ENCODE assay signal across 10 cellular contexts in genomic region chr11:132300283-132300682, GRCh38.
A peak's percentile ranks its signal among the peaks of the same experiment; 100 is the strongest.
DNase-seq lines count a peak whose midpoint lies in the region; ATAC-seq and TF ChIP-seq lines count a peak whose summit lies in the region.
"Had no signal": no experiment of that assay in that cellular context is flagged by ENCODE, and none has a peak within 500 bp of the region (broad histone marks: within the 10 kb centered on the region; RNA-seq: fewer than 3 reads in every experiment).

No MANE protein-coding gene starts in this region.

- no peaks in the 10 kb centered on the region for H3K36me3 Mint-ChIP-seq in neural crest cell (ENCODE audit: low read depth)
- H3K36me3 Mint-ChIP-seq: mesothelial cell of epicardium had no signal

- WGBS in mesenchymal stem cell = 80% methylated on average over 4 of the region's 5 CpGs
- WGBS in prostate gland = 68% methylated on average over 5 of the region's 5 CpGs
- 57 to 60% methylated on average over 5 of the region's 5 CpGs for WGBS in aorta, 2 donors

- H3K27ac ChIP-seq in mesenchymal stem cell (ENCODE audit: low read length, poor library complexity, severe bottlenecking) (no peak overlapping the region), prostate gland (no peak overlapping the region), aorta (ENCODE audit: low read depth in 1 of 2, low read length in 2 of 2) (no peak overlapping the region)

- no peak overlapping the region for H3K27ac Mint-ChIP-seq in neural crest cell (ENCODE audit: unreplicated experiment)
- H3K27ac Mint-ChIP-seq: activated T-helper 17 cell treated with anti-CD3 and anti-CD28 coated beads, Interleukin-2, amount 50 U/mL, for 72 hours; mesothelial cell of epicardium; T-helper 1 cell treated with Interleukin-12 subunit alpha and Interleukin-12 subunit beta and Interleukin-4 antibody, amounts not matched to agents 30 μg/mL and 1 μg/mL, for 36 hours had no signal

- no peak overlapping the region for H2AK5ac ChIP-seq in mesenchymal stem cell (ENCODE audit: low read length, severe bottlenecking)

- peaks cover 42% of the 10 kb centered on the region for H3K79me1 ChIP-seq in mesenchymal stem cell (replicated peaks; ENCODE audit: low read length, poor library complexity, severe bottlenecking)

- H3K27me3 ChIP-seq in GM06990 (replicated peaks; ENCODE audit: control insufficient read depth, insufficient read depth, low read length) (no peaks in the 10 kb centered on the region), mesenchymal stem cell (ENCODE audit: control insufficient read depth in 1 of 2, insufficient read depth in 1 of 2, low read length in 2 of 2) (no peaks in the 10 kb centered on the region), prostate gland (replicated peaks; ENCODE audit: insufficient read depth) (no peaks in the 10 kb centered on the region), aorta (ENCODE audit: control insufficient read depth in 1 of 2, insufficient read depth in 2 of 2, low read length in 1 of 2) (no peaks in the 10 kb centered on the region)

- H2BK5ac ChIP-seq in mesenchymal stem cell (ENCODE audit: low read depth, low read length, poor library complexity, severe bottlenecking) = no peak overlapping the region

- no peak overlapping the region for H2BK120ac ChIP-seq in mesenchymal stem cell (ENCODE audit: low read depth, low read length)

- H3K36me3 ChIP-seq in GM06990 (ENCODE audit: control insufficient read depth, insufficient read depth, low read length) = no peaks in the 10 kb centered on the region
- peaks cover 0 to 7% of the 10 kb centered on the region in 2 experiments for H3K36me3 ChIP-seq in mesenchymal stem cell (ENCODE audit: control insufficient read depth in 1 of 2, insufficient read depth in 2 of 2, low read depth in 1 of 2, low read length in 2 of 2)
- H3K36me3 ChIP-seq in prostate gland = no peaks in the 10 kb centered on the region
- H3K36me3 ChIP-seq in aorta (ENCODE audit: control insufficient read depth in 1 of 2, insufficient read depth in 2 of 2, low read length in 1 of 2) = no peaks in the 10 kb centered on the region

- H3K4ac ChIP-seq in mesenchymal stem cell (ENCODE audit: low read depth in 1 of 2, low read length in 2 of 2) = no peak overlapping the region

- H3K9me3 ChIP-seq in mesenchymal stem cell (ENCODE audit: control insufficient read depth, low read length) (no peaks in the 10 kb centered on the region), prostate gland (no peaks in the 10 kb centered on the region), aorta (ENCODE audit: control insufficient read depth, low read length) (peaks cover 1% of the 10 kb centered on the region)

- no peak for DNase-seq in GM06990 (ENCODE audit: extremely low read depth, insufficient read length)
- no peak for DNase-seq in astrocyte of the cerebellum (ENCODE audit: low read depth)
- DNase-seq in neural crest cell (ENCODE audit: low read depth, low spot score) = no peak
- no peak for DNase-seq in mesenchymal stem cell
- DNase-seq in prostate gland (ENCODE audit: low spot score) = no peak
- DNase-seq in aorta = no peak

- no peaks in the 10 kb centered on the region for H3K4me1 Mint-ChIP-seq in neural crest cell
- H3K4me1 Mint-ChIP-seq: activated T-helper 17 cell treated with anti-CD3 and anti-CD28 coated beads, Interleukin-2, amount 50 U/mL, for 72 hours; mesothelial cell of epicardium had no signal

- intact Hi-C loops in prostate gland (cut with DNase I) = no loop called here
- intact Hi-C loops in aorta (cut with DNase I) = no loop called here

- no peak overlapping the region for H2AFZ ChIP-seq in mesenchymal stem cell (ENCODE audit: low read depth, low read length)

- H3K4me1 ChIP-seq in mesenchymal stem cell (ENCODE audit: control insufficient read depth, insufficient read depth, low read depth, low read length) (no peaks in the 10 kb centered on the region), prostate gland (replicated peaks) (no peaks in the 10 kb centered on the region), aorta (ENCODE audit: control insufficient read depth in 1 of 2, insufficient read depth in 2 of 2, low read length in 2 of 2) (no peaks in the 10 kb centered on the region)

- in situ Hi-C loops in astrocyte of the cerebellum (cut with HindIII; ENCODE audit: low sequenced_read_pairs) = no loop called here

- peaks cover 2% of the 10 kb centered on the region for H3K9me3 Mint-ChIP-seq in neural crest cell
- H3K9me3 Mint-ChIP-seq: activated T-helper 17 cell treated with anti-CD3 and anti-CD28 coated beads, Interleukin-2, amount 50 U/mL, for 72 hours; mesothelial cell of epicardium; T-helper 1 cell treated with Interleukin-12 subunit alpha and Interleukin-12 subunit beta and Interleukin-4 antibody, amounts not matched to agents 30 μg/mL and 1 μg/mL, for 36 hours had no signal

- H2BK15ac ChIP-seq in mesenchymal stem cell (ENCODE audit: low read depth, poor library complexity, severe bottlenecking) = no peak overlapping the region

- no peak overlapping the region for H2BK12ac ChIP-seq in mesenchymal stem cell (ENCODE audit: low read length in 2 of 2)

- no peak overlapping the region for H3K4me3 Mint-ChIP-seq in neural crest cell
- H3K4me3 Mint-ChIP-seq: activated T-helper 17 cell treated with anti-CD3 and anti-CD28 coated beads, Interleukin-2, amount 50 U/mL, for 72 hours; mesothelial cell of epicardium; T-helper 1 cell treated with Interleukin-12 subunit alpha and Interleukin-12 subunit beta and Interleukin-4 antibody, amounts not matched to agents 30 μg/mL and 1 μg/mL, for 36 hours had no signal

- H3K18ac ChIP-seq in mesenchymal stem cell (ENCODE audit: low read depth in 1 of 2, low read length in 2 of 2) = no peak overlapping the region

- H3K9ac ChIP-seq in mesenchymal stem cell (ENCODE audit: low read length) = no peak overlapping the region

- no peak overlapping the region for H3K4me3 ChIP-seq in GM06990 (replicated peaks; ENCODE audit: low read depth, low read length)
- no peak overlapping the region for H3K4me3 ChIP-seq in astrocyte of the cerebellum (ENCODE audit: low read depth, low read length)
- H3K4me3 ChIP-seq in mesenchymal stem cell (ENCODE audit: insufficient read depth in 1 of 2, low read depth in 1 of 2, low read length in 2 of 2) = no peak overlapping the region
- no peak overlapping the region for H3K4me3 ChIP-seq in prostate gland
- H3K4me3 ChIP-seq in aorta (ENCODE audit: low read length in 2 of 2) = no peak overlapping the region

- H3K23ac ChIP-seq in mesenchymal stem cell (ENCODE audit: low read length in 2 of 2) = no peak overlapping the region

- H3K14ac ChIP-seq in mesenchymal stem cell (ENCODE audit: low read length in 2 of 2) = no peak overlapping the region

- H4K91ac ChIP-seq in mesenchymal stem cell (ENCODE audit: low read length) = no peak overlapping the region

- no peak for TF ChIP-seq POLR2A in prostate gland (IDR thresholded peaks at IDR 0.05)

- H4K8ac ChIP-seq in mesenchymal stem cell (ENCODE audit: low read length) = no peak overlapping the region

- ATAC-seq in HG03280 (IDR thresholded peaks at IDR 0.05; ENCODE audit: unreplicated experiment) (peak; percentile 59), aorta (ENCODE audit: low FRiP score) (no peak)
- ATAC-seq: activated T-helper 17 cell treated with anti-CD3 and anti-CD28 coated beads, Interleukin-2, amount 50 U/mL, for 72 hours had no signal

- no peak overlapping the region for H3K4me2 ChIP-seq in mesenchymal stem cell (ENCODE audit: low read length, poor library complexity, severe bottlenecking)

- no peaks in the 10 kb centered on the region for H3K27me3 Mint-ChIP-seq in neural crest cell (ENCODE audit: low read depth)
- H3K27me3 Mint-ChIP-seq: activated T-helper 17 cell treated with anti-CD3 and anti-CD28 coated beads, Interleukin-2, amount 50 U/mL, for 72 hours had no signal

- TF ChIP-seq CTCF in GM06990 (IDR thresholded peaks at IDR 0.05; ENCODE audit: insufficient read depth, low read length, poor library complexity, severe bottlenecking) (peak; percentile 55), astrocyte of the cerebellum (IDR thresholded peaks at IDR 0.05; ENCODE audit: low read depth, low read length, missing control alignments) (peak; percentile 52), neural crest cell (conservative IDR thresholded peaks at IDR 0.05) (peak; percentile 59), prostate gland (IDR thresholded peaks at IDR 0.05) (no peak)

Comparison
In these comparisons a context has a peak if more than half of its experiments do, and no peak if none do; other contexts are left out.
1. CTCF ChIP-seq: peak in GM06990 (single experiment), astrocyte of the cerebellum (single experiment) and neural crest cell (single experiment); none in prostate gland (0 of 4).